ENCODE assay signal across 17 cellular contexts in the genomic region with DNA sequence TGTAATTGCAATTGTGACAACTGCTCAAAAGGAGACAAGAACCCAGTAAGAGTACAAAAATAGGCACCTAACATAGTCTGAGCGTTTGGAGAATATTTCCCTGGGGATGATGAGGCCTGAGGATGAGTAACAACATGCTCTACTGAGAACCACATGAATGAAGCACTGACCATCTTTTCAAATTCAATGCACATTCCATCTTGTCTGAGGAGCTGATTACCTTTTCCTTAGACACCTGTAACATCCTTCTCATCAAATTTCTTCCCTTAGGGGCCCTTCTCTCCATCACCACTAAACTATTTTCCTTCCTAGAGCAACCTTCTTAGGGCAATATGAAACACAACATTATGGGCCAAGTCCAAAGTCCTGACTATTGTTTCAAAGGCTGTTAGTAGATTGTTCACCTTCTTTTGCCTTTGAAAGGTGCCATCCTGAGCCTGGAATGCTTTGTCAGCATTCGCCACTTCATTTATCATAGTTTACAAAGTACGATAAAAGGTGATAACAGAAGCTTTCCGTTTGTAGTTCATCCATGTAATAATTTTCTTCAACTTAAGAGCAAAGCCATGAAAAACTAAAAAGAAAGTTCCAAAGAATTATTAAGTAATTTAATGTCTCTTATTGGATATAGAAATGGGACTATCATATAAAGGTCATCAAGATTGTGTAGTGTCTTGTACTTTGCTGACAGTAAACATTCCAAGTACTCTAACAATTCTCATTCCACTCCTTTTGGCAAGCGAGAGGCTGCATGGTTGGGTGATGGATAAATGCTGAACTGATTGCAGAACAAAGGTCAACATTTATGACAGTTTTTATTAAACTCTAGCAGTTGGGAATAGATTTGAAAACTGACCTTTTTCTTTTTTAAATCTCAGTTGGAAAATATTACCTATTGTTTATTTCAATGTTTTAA.
A peak's percentile ranks its signal among the peaks of the same experiment; 100 is the strongest.
DNase-seq lines count a peak whose midpoint lies in the region; ATAC-seq and TF ChIP-seq lines count a peak whose summit lies in the region.
"Had no signal": no experiment of that assay in that cellular context is flagged by ENCODE, and none has a peak within 500 bp of the region (broad histone marks: within the 10 kb centered on the region; RNA-seq: fewer than 3 reads in every experiment).

No MANE protein-coding gene starts in this region.

- H3K9me3 ChIP-seq in mammary epithelial cell (replicated peaks; ENCODE audit: insufficient read depth, low read length) = no peaks in the 10 kb centered on the region
- no peaks in the 10 kb centered on the region for H3K9me3 ChIP-seq in hepatocyte (ENCODE audit: low read depth)
- no peaks in the 10 kb centered on the region for H3K9me3 ChIP-seq in mucosa of descending colon
- H3K9me3 ChIP-seq: BE2C, HAP-1 had no signal

- no peaks in the 10 kb centered on the region for H3K79me2 ChIP-seq in mammary epithelial cell (ENCODE audit: insufficient read depth, low read length)
- H3K79me2 ChIP-seq in hepatocyte = no peaks in the 10 kb centered on the region

- 76% methylated on average over 5 of the region's 5 CpGs for WGBS in mammary epithelial cell (ENCODE audit: low coverage, missing lambda C conversion rate)
- 45% methylated on average over 5 of the region's 5 CpGs for WGBS in hepatocyte (ENCODE audit: low lambda C conversion rate, missing lambda C conversion rate)

- in situ Hi-C loops in mammary epithelial cell (cut with MboI; ENCODE audit: low sequenced_read_pairs in 2 of 2) = no loop called here

- H3K27me3 Mint-ChIP-seq in MCF 10A (ENCODE audit: insufficient read depth, unreplicated experiment) = no peaks in the 10 kb centered on the region
- no peaks in the 10 kb centered on the region for H3K27me3 Mint-ChIP-seq in activated naive CD8-positive, alpha-beta T cell treated with anti-CD3 and anti-CD28 coated beads, Interleukin-2, amount 50 U/mL, for 24 hours
- H3K27me3 Mint-ChIP-seq: CD4-positive, alpha-beta T cell had no signal

- no peak overlapping the region for H3K27ac Mint-ChIP-seq in MCF 10A (ENCODE audit: low read depth, unreplicated experiment)
- no peak overlapping the region for H3K27ac Mint-ChIP-seq in activated naive CD8-positive, alpha-beta T cell treated with anti-CD3 and anti-CD28 coated beads, Interleukin-2, amount 50 U/mL, for 24 hours
- H3K27ac Mint-ChIP-seq: CD4-positive, alpha-beta T cell had no signal

- H3K36me3 ChIP-seq in mammary epithelial cell (ENCODE audit: insufficient read depth, low read length) (no peaks in the 10 kb centered on the region), hepatocyte (replicated peaks; ENCODE audit: insufficient read depth, low read depth) (no peaks in the 10 kb centered on the region), mucosa of descending colon (ENCODE audit: low read depth) (no peaks in the 10 kb centered on the region)
- H3K36me3 ChIP-seq: BE2C, HAP-1 had no signal

- CTCF ChIA-PET in mammary epithelial cell (lab: Charles Lee; ENCODE audit: low non-redundant PET) (interaction anchor here (0.6 kb wide), 1 partner anchor 238 kb away, joined by 5 read pairs; no protein-coding TSS in a partner anchor), MCF 10A (lab: Yijun Ruan, JAX) (interaction anchor here (0.6 kb wide), 1 partner anchor 50 kb away, joined by 3 read pairs; no protein-coding TSS in a partner anchor)

- no TSS peak for BruUV-seq in mammary epithelial cell (replicated peaks; lab: Mats Ljungman, UMichigan)
- BruUV-seq in MCF 10A (replicated peaks; lab: Mats Ljungman, UMichigan) = no TSS peak

- intact Hi-C loops in mammary epithelial cell (cut with micrococcal nuclease) = no loop called here
- intact Hi-C loops in MCF 10A (cut with micrococcal nuclease) = no loop called here
- intact Hi-C loops in mucosa of descending colon (cut with DNase I, micrococcal nuclease) = no loop called here

- POLR2A ChIA-PET in MCF 10A (lab: Yijun Ruan, JAX) = no interaction called here

- H4K20me1 ChIP-seq in mammary epithelial cell (ENCODE audit: insufficient read depth, low read length) (no peaks in the 10 kb centered on the region), hepatocyte (ENCODE audit: insufficient read depth, poor library complexity, severe bottlenecking) (no peaks in the 10 kb centered on the region)

- ATAC-seq in mucosa of descending colon (peak; percentile 48), HG03039 (IDR thresholded peaks at IDR 0.05; ENCODE audit: unreplicated experiment) (no peak)
- ATAC-seq in activated naive CD8-positive, alpha-beta T cell treated with anti-CD3 and anti-CD28 coated beads, Interleukin-2, amount 50 U/mL, for 24 hours = no peak

- dilution Hi-C loops in mammary epithelial cell (cut with HindIII; ENCODE audit: low sequenced_read_pairs) = no loop called here

- H3K36me3 Mint-ChIP-seq in MCF 10A (ENCODE audit: insufficient read depth, unreplicated experiment) = peaks cover 22% of the 10 kb centered on the region
- H3K36me3 Mint-ChIP-seq in activated naive CD8-positive, alpha-beta T cell treated with anti-CD3 and anti-CD28 coated beads, Interleukin-2, amount 50 U/mL, for 24 hours (ENCODE audit: low read depth) = no peaks in the 10 kb centered on the region

- no peak overlapping the region for H3K4me2 ChIP-seq in mammary epithelial cell (ENCODE audit: insufficient read depth, low read depth, low read length)
- peak overlapping the region; percentile 23 for H3K4me2 ChIP-seq in hepatocyte

- no peak overlapping the region for H3K4me3 Mint-ChIP-seq in MCF 10A (ENCODE audit: unreplicated experiment)
- no peak overlapping the region for H3K4me3 Mint-ChIP-seq in activated naive CD8-positive, alpha-beta T cell treated with anti-CD3 and anti-CD28 coated beads, Interleukin-2, amount 50 U/mL, for 24 hours
- H3K4me3 Mint-ChIP-seq: CD4-positive, alpha-beta T cell had no signal

- no peak overlapping the region for H3K9ac ChIP-seq in mammary epithelial cell (ENCODE audit: insufficient read depth, low read length)

- H3K4me1 ChIP-seq in mammary epithelial cell (ENCODE audit: insufficient read depth, low read length) (no peaks in the 10 kb centered on the region), hepatocyte (ENCODE audit: insufficient read depth) (peaks cover 12% of the 10 kb centered on the region), mucosa of descending colon (ENCODE audit: low read depth) (peaks cover 18% of the 10 kb centered on the region)
- H3K4me1 ChIP-seq: HAP-1 had no signal

- DNase-seq in mammary epithelial cell (peak; percentile 5), MCF 10A (ENCODE audit: unreplicated experiment) (no peak), hepatocyte (ENCODE audit: low spot score) (peak; percentile 42), mucosa of descending colon (peak in 1 of 3 donors; percentile 10), dermis blood vessel endothelial cell (no peak), NCI-H748 treated with DMSO at 0.1 percent for 48 hours (lab: John Stamatoyannopoulos, UW) (no peak)
- no peak for DNase-seq in activated naive CD8-positive, alpha-beta T cell treated with anti-CD3 and anti-CD28 coated beads, Interleukin-2, amount 50 U/mL, for 24 hours
- DNase-seq: BE2C; CD4-positive, alpha-beta T cell; IMR-90; Karpas-422; NCI-H187; NCI-H526; RPMI8226 had no signal

- TF ChIP-seq CTCF in mammary epithelial cell (conservative IDR thresholded peaks at IDR 0.05 in 1 of 2, IDR thresholded peaks at IDR 0.05 in 1 of 2; ENCODE audit: extremely low read depth in 1 of 2, insufficient read depth in 1 of 2, low read depth in 1 of 2, low read length in 2 of 2) (no peak), MCF 10A (IDR thresholded peaks at IDR 0.05; ENCODE audit: unreplicated experiment) (no peak), hepatocyte (IDR thresholded peaks at IDR 0.05; ENCODE audit: poor library complexity) (no peak), mucosa of descending colon (IDR thresholded peaks at IDR 0.05) (no peak)

- H2AFZ ChIP-seq in mammary epithelial cell (ENCODE audit: low read depth, low read length) (no peak overlapping the region), hepatocyte (no peak overlapping the region)

- peaks cover 7% of the 10 kb centered on the region for H3K9me3 Mint-ChIP-seq in MCF 10A (ENCODE audit: unreplicated experiment)
- no peaks in the 10 kb centered on the region for H3K9me3 Mint-ChIP-seq in activated naive CD8-positive, alpha-beta T cell treated with anti-CD3 and anti-CD28 coated beads, Interleukin-2, amount 50 U/mL, for 24 hours
- H3K9me3 Mint-ChIP-seq: CD4-positive, alpha-beta T cell had no signal

- no peak overlapping the region for H3K27ac ChIP-seq in mammary epithelial cell (ENCODE audit: insufficient read depth, low read depth, low read length)
- H3K27ac ChIP-seq in hepatocyte = peak overlapping the region; percentile 13
- H3K27ac ChIP-seq: 22Rv1 had no signal

- no peak overlapping the region for H3K4me3 ChIP-seq in mammary epithelial cell (replicated peaks in 1 of 3; ENCODE audit: insufficient read depth in 1 of 3, low read depth in 2 of 3, low read length in 3 of 3)
- no peak overlapping the region for H3K4me3 ChIP-seq in hepatocyte
- H3K4me3 ChIP-seq in mucosa of descending colon = no peak overlapping the region
- H3K4me3 ChIP-seq: HAP-1 had no signal

- H3K4me1 Mint-ChIP-seq in MCF 10A (ENCODE audit: insufficient read depth, unreplicated experiment) = peaks cover 7% of the 10 kb centered on the region
- no peaks in the 10 kb centered on the region for H3K4me1 Mint-ChIP-seq in activated naive CD8-positive, alpha-beta T cell treated with anti-CD3 and anti-CD28 coated beads, Interleukin-2, amount 50 U/mL, for 24 hours

- no peaks in the 10 kb centered on the region for H3K9me2 ChIP-seq in hepatocyte (replicated peaks; ENCODE audit: insufficient read depth)

- no peaks in the 10 kb centered on the region for H3K27me3 ChIP-seq in mammary epithelial cell (ENCODE audit: insufficient read depth, low read length)
- H3K27me3 ChIP-seq in hepatocyte = no peaks in the 10 kb centered on the region
- H3K27me3 ChIP-seq: BE2C had no signal

Comparison
In these comparisons a context has a peak if more than half of its experiments do, and no peak if none do; other contexts are left out.
1. DNase-seq: peak in mammary epithelial cell (single experiment) and hepatocyte (single experiment); none in MCF 10A (single experiment), dermis blood vessel endothelial cell (single experiment), NCI-H748 treated with DMSO at 0.1 percent for 48 hours (single experiment) and activated naive CD8-positive, alpha-beta T cell treated with anti-CD3 and anti-CD28 coated beads, Interleukin-2, amount 50 U/mL, for 24 hours (single experiment).